19 cellular contexts compared by ENCODE assay signal in the genomic region with DNA sequence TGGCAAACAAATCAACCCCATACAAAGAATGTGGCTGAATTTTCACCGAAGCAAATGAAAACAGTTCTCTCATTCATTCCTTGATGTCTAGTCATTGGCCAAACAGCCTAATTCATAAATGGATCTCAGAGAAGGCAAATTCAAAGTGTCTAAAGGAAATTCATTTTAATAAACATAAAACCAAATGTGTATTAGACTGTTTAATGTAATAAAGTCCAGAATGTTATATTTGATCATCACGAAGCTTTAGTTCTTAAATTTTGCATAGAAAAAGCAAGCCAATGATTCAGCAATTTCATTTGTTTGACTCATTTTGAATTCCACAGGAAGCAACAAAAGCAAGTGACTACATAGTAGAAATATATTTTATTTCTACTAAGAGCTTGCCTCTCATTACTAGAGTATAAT.
DNase-seq lines count a peak whose midpoint lies in the region; ATAC-seq, FAIRE-seq and TF ChIP-seq lines count a peak whose summit lies in the region.
"Had no signal": no experiment of that assay in that cellular context is flagged by ENCODE, and none has a peak within 500 bp of the region (broad histone marks: within the 10 kb centered on the region; RNA-seq: fewer than 3 reads in every experiment).

No MANE protein-coding gene starts in this region.

- no peaks in the 10 kb centered on the region for H3K36me3 ChIP-seq in brain microvascular endothelial cell (replicated peaks)
- H3K36me3 ChIP-seq in keratinocyte (ENCODE audit: control insufficient read depth in 2 of 2, extremely low read depth in 1 of 2, insufficient read depth in 2 of 2, low read length in 2 of 2): no peaks in the 10 kb centered on the region
- H3K36me3 ChIP-seq: HAP-1, upper lobe of right lung had no signal

- FAIRE-seq in keratinocyte (lab: Jason Lieb, UNC): no peak

- no peak overlapping the region for H3K4me3 ChIP-seq in AG10803 (ENCODE audit: low read length)
- H3K4me3 ChIP-seq in brain microvascular endothelial cell (ENCODE audit: low read depth, low read length): no peak overlapping the region
- no peak overlapping the region for H3K4me3 ChIP-seq in keratinocyte (ENCODE audit: control insufficient read depth in 2 of 3, extremely low read depth in 1 of 3, insufficient read depth in 2 of 3, low read depth in 1 of 3, low read length in 3 of 3)
- H3K4me3 ChIP-seq: HAP-1, upper lobe of right lung had no signal

- peaks cover 6% of the 10 kb centered on the region for H3K4me1 ChIP-seq in keratinocyte (ENCODE audit: control insufficient read depth, extremely low read depth, insufficient read depth, low read length)
- H3K4me1 ChIP-seq: HAP-1, upper lobe of right lung had no signal

- H3K9me1 ChIP-seq in keratinocyte (ENCODE audit: control insufficient read depth, extremely low read depth, insufficient read depth, low read length): no peaks in the 10 kb centered on the region

- no peaks in the 10 kb centered on the region for H3K9me3 ChIP-seq in keratinocyte (ENCODE audit: control insufficient read depth, low read depth, low read length)
- H3K9me3 ChIP-seq: HAP-1, upper lobe of right lung had no signal

- peak overlapping the region; percentile 60 for H3K27ac ChIP-seq in brain microvascular endothelial cell
- H3K27ac ChIP-seq in keratinocyte (ENCODE audit: control insufficient read depth, insufficient read depth, low read length): no peak overlapping the region
- H3K27ac ChIP-seq: upper lobe of right lung had no signal

- no peaks in the 10 kb centered on the region for H3K27me3 ChIP-seq in brain microvascular endothelial cell (replicated peaks)
- H3K27me3 ChIP-seq in keratinocyte (ENCODE audit: control insufficient read depth, extremely low read depth, insufficient read depth, low read length): no peaks in the 10 kb centered on the region
- H3K27me3 ChIP-seq: upper lobe of right lung had no signal

- H3K9ac ChIP-seq in keratinocyte (ENCODE audit: control insufficient read depth, extremely low read depth, insufficient read depth, low read length): no peak overlapping the region

- peak overlapping the region; percentile 22 for H3K4me2 ChIP-seq in keratinocyte (ENCODE audit: control insufficient read depth, extremely low read depth, insufficient read depth, low read depth, low read length)

- H3K79me2 ChIP-seq in keratinocyte (ENCODE audit: control insufficient read depth, insufficient read depth, low read length): no peaks in the 10 kb centered on the region

- peak overlapping the region; percentile 19 for H2AFZ ChIP-seq in keratinocyte (ENCODE audit: control insufficient read depth, low read length)

- no peak for ATAC-seq in HG03039 (IDR thresholded peaks at IDR 0.05; ENCODE audit: unreplicated experiment)
- no peak for ATAC-seq in GM19324 (IDR thresholded peaks at IDR 0.05; ENCODE audit: low FRiP score, unreplicated experiment)
- ATAC-seq: activated T-cell treated with anti-CD3 and anti-CD28 coated beads, Interleukin-2, amount 50 U/mL, for 72 hours; upper lobe of right lung had no signal

- in situ Hi-C loops in brain microvascular endothelial cell (cut with HindIII; ENCODE audit: low pct_ligation_motif_present, low sequenced_read_pairs) (no loop called here), KBM-7 (cut with MboI; ENCODE audit: low pct_unique_long_range_greater_than_20kb, low sequenced_read_pairs) (no loop called here)

- DNase-seq in AG10803 (ENCODE audit: low read depth): peak; percentile 60
- DNase-seq in LHCN-M2 (ENCODE audit: low read depth): peak; percentile 69
- peak; percentile 24 for DNase-seq in brain microvascular endothelial cell
- DNase-seq in keratinocyte (ENCODE audit: low read depth, low spot score): no peak
- DNase-seq in KBM-7: no peak
- no peak for DNase-seq in NCI-H2107 (lab: John Stamatoyannopoulos, UW)
- DNase-seq: ACHN; activated CD4-positive, alpha-beta memory T cell treated with anti-CD3 and anti-CD28 coated beads for 36 hours; activated T-cell treated with anti-CD3 and anti-CD28 coated beads, Interleukin-2, amount 50 U/mL, for 72 hours; GDM1; islet precursor cell; KG1; NCI-H1436; NCI-H2227 treated with DMSO at 0.1 percent for 48 hours; stimulated activated naive CD4-positive, alpha-beta T cell; upper lobe of right lung had no signal

- no peak for TF ChIP-seq CTCF in AG10803 (conservative IDR thresholded peaks at IDR 0.05; ENCODE audit: low read length)
- no peak for TF ChIP-seq CTCF in brain microvascular endothelial cell (IDR thresholded peaks at IDR 0.05; ENCODE audit: low read depth, low read length, missing control alignments)
- no peak for TF ChIP-seq CTCF in keratinocyte (optimal IDR thresholded peaks at IDR 0.05 in 1 of 3, IDR thresholded peaks at IDR 0.05 in 1 of 3, conservative IDR thresholded peaks at IDR 0.05 in 1 of 3; ENCODE audit: extremely low read depth in 1 of 3, insufficient read depth in 2 of 3, low read length in 3 of 3)

- dilution Hi-C loops in keratinocyte (cut with MboI; ENCODE audit: extremely low pct_ligation_motif_present, low sequenced_read_pairs): no loop called here

- no peaks in the 10 kb centered on the region for H4K20me1 ChIP-seq in keratinocyte (ENCODE audit: control insufficient read depth, extremely low read depth, insufficient read depth, low read length)

Comparison
In these comparisons a context has a peak if more than half of its experiments do, and no peak if none do; other contexts are left out.
1. DNase-seq: peak in AG10803 (single experiment), LHCN-M2 (single experiment) and brain microvascular endothelial cell (single experiment); none in keratinocyte (single experiment), KBM-7 (single experiment) and NCI-H2107 (single experiment).